In genomic region chr22:23787600-23787896, GRCh38 we compare ENCODE assay signal across 7 cellular contexts.
DNase-seq lines count a peak whose midpoint lies in the region; ATAC-seq and TF ChIP-seq lines count a peak whose summit lies in the region.

No MANE protein-coding gene starts in this region.

- peaks cover 26% of the 10 kb centered on the region for H3K4me1 ChIP-seq in rectal smooth muscle tissue (ENCODE audit: control insufficient read depth, insufficient read depth, low read length)

- no peak for TF ChIP-seq CTCF in NB4 (IDR thresholded peaks at IDR 0.05; ENCODE audit: low read depth, low read length)

- peak; percentile 15 for ATAC-seq in GM19452 (IDR thresholded peaks at IDR 0.05; ENCODE audit: unreplicated experiment)
- no peak for ATAC-seq in GM18517 (IDR thresholded peaks at IDR 0.05; ENCODE audit: unreplicated experiment)

- TF ChIP-seq POLR2A in NB4 (IDR thresholded peaks at IDR 0.05; ENCODE audit: extremely low read depth, insufficient read length) = no peak

- DNase-seq in NB4 (ENCODE audit: low read depth) = no peak
- DNase-seq in epithelial cell of prostate (ENCODE audit: low read depth, low spot score) = no peak
- DNase-seq in D341Med (ENCODE audit: low spot score) = no peak
- DNase-seq in activated CD8-positive, alpha-beta memory T cell treated with anti-CD3 and anti-CD28 coated beads for 24 hours = no peak

- H3K4me3 ChIP-seq in NB4 (ENCODE audit: low read depth, low read length) (peak overlapping the region; percentile 94), rectal smooth muscle tissue (ENCODE audit: low read length) (peak overlapping the region; percentile 69)

- H3K36me3 ChIP-seq in rectal smooth muscle tissue (ENCODE audit: control insufficient read depth, insufficient read depth, low read length) = peaks cover 5% of the 10 kb centered on the region

- H3K9ac ChIP-seq in rectal smooth muscle tissue (ENCODE audit: low read length) = no peak overlapping the region

- H3K27ac ChIP-seq in epithelial cell of prostate (peak overlapping the region; percentile 93), rectal smooth muscle tissue (ENCODE audit: low read depth, low read length) (peak overlapping the region; percentile 41)

- no peaks in the 10 kb centered on the region for H3K27me3 ChIP-seq in rectal smooth muscle tissue (ENCODE audit: control insufficient read depth, insufficient read depth, low read length)
